ENCODE assay signal across 8 cellular contexts in genomic region chr13:48562296-48563066, GRCh38. TPM values are rescaled to one million over a fixed set of nuclear protein-coding genes. Genes with fewer than 3 reads are reported as not detected.
DNase-seq lines count a peak whose midpoint lies in the region; ATAC-seq, FAIRE-seq and TF ChIP-seq lines count a peak whose summit lies in the region.

No MANE protein-coding gene starts in this region.

- no peaks in the 10 kb centered on the region for H3K9me3 ChIP-seq in gastrocnemius medialis

- no peak overlapping the region for H3K4me3 ChIP-seq in gastrocnemius medialis

- H3K27me3 ChIP-seq in gastrocnemius medialis = no peaks in the 10 kb centered on the region

- ATAC-seq in GM18867 (IDR thresholded peaks at IDR 0.05; ENCODE audit: unreplicated experiment) (peak; percentile 97), HG02938 (IDR thresholded peaks at IDR 0.05; ENCODE audit: unreplicated experiment) (peak; percentile 99), gastrocnemius medialis (no peak)

- H3K27ac ChIP-seq in gastrocnemius medialis = no peak overlapping the region

- TF ChIP-seq CTCF in gastrocnemius medialis (IDR thresholded peaks at IDR 0.05 in 4 of 5, conservative IDR thresholded peaks at IDR 0.05 in 1 of 5) = no peak

- H3K36me3 ChIP-seq in gastrocnemius medialis = no peaks in the 10 kb centered on the region

- peak; percentile 4 for FAIRE-seq in RCC 7860 (lab: Jason Lieb, UNC)

- TF ChIP-seq POLR2A in gastrocnemius medialis (IDR thresholded peaks at IDR 0.05) = no peak

- intact Hi-C loops in gastrocnemius medialis (cut with DNase I; ENCODE audit: low total_unique reads) = no loop called here

- in situ Hi-C loops in gastrocnemius medialis (cut with MboI; ENCODE audit: low sequenced_read_pairs in 4 of 4) = no loop called here

- DNase-seq in RCC 7860 (ENCODE audit: low spot score) (peak; percentile 5), iPS-NIHi7 (ENCODE audit: extremely low spot score) (no peak), gastrocnemius medialis (no peak), Ammon's horn (ENCODE audit: low spot score) (no peak)
- peak; percentile 25 for DNase-seq in activated naive CD8-positive, alpha-beta T cell treated with anti-CD3 and anti-CD28 coated beads, Interleukin-2, amount 50 U/mL, for 16 hours (ENCODE audit: low read depth, low spot score)
- peak; percentile 23 to 32 for DNase-seq in stimulated activated CD8-positive, alpha-beta memory T cell treated with anti-CD3 and anti-CD28 coated beads, Interleukin-2, amount 100 ng/mL, for 48 hours (ENCODE audit: low read depth in 2 of 2)

- peaks cover 7 to 8% of the 10 kb centered on the region in 2 donors for H3K4me1 ChIP-seq in gastrocnemius medialis

RNA-seq across cellular contexts. Expression of gene RCBTB2, which starts 29.6 kb away (rescaled TPM):
- 1 to 10 TPM; 1.7 to 9.1 (median 7.6) TPM for total RNA-seq in gastrocnemius medialis

Comparison
In these comparisons a context has a peak if more than half of its experiments do, and no peak if none do; other contexts are left out.
1. ATAC-seq: peak in GM18867 (single experiment) and HG02938 (single experiment); none in gastrocnemius medialis (0 of 2).
2. DNase-seq: peak in RCC 7860 (single experiment), activated naive CD8-positive, alpha-beta T cell treated with anti-CD3 and anti-CD28 coated beads, Interleukin-2, amount 50 U/mL, for 16 hours (single experiment) and stimulated activated CD8-positive, alpha-beta memory T cell treated with anti-CD3 and anti-CD28 coated beads, Interleukin-2, amount 100 ng/mL, for 48 hours (2 of 2); none in iPS-NIHi7 (single experiment), gastrocnemius medialis (0 of 2) and Ammon's horn (single experiment).